Comparison of ENCODE assay signal across 21 cellular contexts in genomic region chr7:54709283-54709682, GRCh38.
"Had no signal": no experiment of that assay in that cellular context is flagged by ENCODE, and none has a peak within 500 bp of the region (broad histone marks: within the 10 kb centered on the region; RNA-seq: fewer than 3 reads in every experiment).

No MANE protein-coding gene starts in this region.

- H3K4me3 ChIP-seq: esophagus squamous epithelium, gastrocnemius medialis, heart right ventricle, left lung, lower lobe of right lung, mucosa of descending colon had no signal

- H3K36me3 ChIP-seq: esophagus squamous epithelium, gastrocnemius medialis, heart right ventricle, left lung, lower lobe of right lung had no signal

- H3K27me3 ChIP-seq: esophagus squamous epithelium, gastrocnemius medialis, heart right ventricle, left lung had no signal

- DNase-seq: cortex of kidney; effector CD8-positive, alpha-beta T cell; effector memory CD8-positive, alpha-beta T cell; endodermal cell; erythroblast; esophagus squamous epithelium; foreskin fibroblast; foreskin melanocyte; gastrocnemius medialis; glutamatergic neuron; heart right ventricle; hippocampal formation; left cardiac atrium; left lung; left ventricle myocardium superior; lower lobe of right lung; mesenchymal stem cell; mucosa of descending colon; naive B cell; naive thymus-derived CD8-positive, alpha-beta T cell had no signal

- H3K4me1 ChIP-seq: gastrocnemius medialis, heart right ventricle, left lung, lower lobe of right lung had no signal

- H3K27ac ChIP-seq: epithelial cell of prostate, esophagus squamous epithelium, gastrocnemius medialis, heart right ventricle, left lung, lower lobe of right lung had no signal
